ENCODE assay signal across 13 cellular contexts in the genomic region with DNA sequence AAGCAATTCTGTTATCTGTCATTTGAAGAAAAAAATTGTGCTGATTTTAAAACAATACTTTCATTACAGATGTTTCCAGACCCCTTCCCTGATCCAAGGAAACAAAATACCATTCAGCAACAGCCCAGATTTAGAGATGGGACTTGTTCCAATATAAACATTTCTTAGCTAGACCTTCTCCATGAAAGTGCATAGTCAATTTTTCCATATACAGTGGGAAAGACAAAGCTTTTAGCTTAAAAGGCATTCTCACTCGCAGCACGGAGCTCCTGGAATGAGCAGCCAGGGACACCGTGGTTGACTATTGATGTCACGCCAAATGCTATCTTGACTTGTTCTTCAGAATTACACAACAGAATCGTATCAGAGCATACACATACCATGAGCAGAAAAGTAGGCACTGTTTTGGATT. TPM values are rescaled to one million over a fixed set of nuclear protein-coding genes. Genes with fewer than 3 reads are reported as not detected.
DNase-seq lines count a peak whose midpoint lies in the region; TF ChIP-seq lines count a peak whose summit lies in the region.
"Had no signal": no experiment of that assay in that cellular context is flagged by ENCODE, and none has a peak within 500 bp of the region (broad histone marks: within the 10 kb centered on the region; RNA-seq: fewer than 3 reads in every experiment).

No MANE protein-coding gene starts in this region.

- no peak overlapping the region for H3K4me3 Mint-ChIP-seq in nephron progenitor cell
- H3K4me3 Mint-ChIP-seq: activated T-helper 1 cell treated with anti-CD3 and anti-CD28 coated beads, Interleukin-12 subunit alpha, Interleukin-12 subunit beta, Interleukin-2, Interleukin-4 antibody, amounts not matched to agents 30 ng/mL and 10 ng/mL and 1 ng/mL, durations not matched to agents 14 hours and 24 hours and 36 hours; effector memory CD8-positive, alpha-beta T cell; IgD-negative memory B cell had no signal

- H3K9me3 ChIP-seq in stomach smooth muscle (ENCODE audit: control insufficient read depth in 2 of 2, low read length in 2 of 2), result no peaks in the 10 kb centered on the region

- peak overlapping the region; percentile 8 to 43 for H3K9ac ChIP-seq in stomach smooth muscle (ENCODE audit: low read length in 2 of 2)

- peak overlapping the region; percentile 88 for H3K27ac ChIP-seq in stomach smooth muscle (ENCODE audit: low read length)

- no peak for TF ChIP-seq RAD21 in Ishikawa (IDR thresholded peaks at IDR 0.05; ENCODE audit: low read depth)

- peaks cover 0 to 10% of the 10 kb centered on the region in 2 donors for H3K36me3 ChIP-seq in stomach smooth muscle (ENCODE audit: control insufficient read depth in 2 of 2, insufficient read depth in 2 of 2, low read length in 2 of 2)

- H3K4me1 ChIP-seq in stomach smooth muscle (ENCODE audit: control insufficient read depth, insufficient read depth, low read length), result peaks cover 58% of the 10 kb centered on the region

- H3K27me3 Mint-ChIP-seq in nephron progenitor cell (ENCODE audit: low read depth, poor library complexity), result peaks cover 4% of the 10 kb centered on the region

- peak; percentile 49; the same call in 1 of the 2 replicates for TF ChIP-seq EP300 in Ishikawa (IDR thresholded peaks at IDR 0.05; ENCODE audit: borderline replicate concordance)

- no peak for TF ChIP-seq POLR2A in lower leg skin (IDR thresholded peaks at IDR 0.05)

- peaks cover 20% of the 10 kb centered on the region for H3K36me3 Mint-ChIP-seq in nephron progenitor cell (ENCODE audit: low read depth)
- H3K36me3 Mint-ChIP-seq: IgD-negative memory B cell had no signal

- H3K4me1 Mint-ChIP-seq in nephron progenitor cell, result peaks cover 44% of the 10 kb centered on the region
- H3K4me1 Mint-ChIP-seq: IgD-negative memory B cell had no signal

- no peaks in the 10 kb centered on the region for H3K27me3 ChIP-seq in stomach smooth muscle (ENCODE audit: control insufficient read depth in 1 of 2, insufficient read depth in 2 of 2, low read length in 2 of 2)

- H3K4me3 ChIP-seq in cardiac fibroblast (replicated peaks in 1 of 2; ENCODE audit: low read depth in 2 of 2, low read length in 2 of 2) (no peak overlapping the region), stomach smooth muscle (ENCODE audit: low read length in 2 of 2) (peak overlapping the region; percentile 14 to 47), lower leg skin (ENCODE audit: low read depth, poor library complexity, severe bottlenecking) (no peak overlapping the region)

- TF ChIP-seq CTCF in cardiac fibroblast (IDR thresholded peaks at IDR 0.05; ENCODE audit: low read depth, low read length), result no peak
- no peak for TF ChIP-seq CTCF in nephron progenitor cell (IDR thresholded peaks at IDR 0.05)
- TF ChIP-seq CTCF in lower leg skin (IDR thresholded peaks at IDR 0.05), result no peak

- H3K9me3 Mint-ChIP-seq in nephron progenitor cell, result no peaks in the 10 kb centered on the region
- H3K9me3 Mint-ChIP-seq: activated T-helper 1 cell treated with anti-CD3 and anti-CD28 coated beads, Interleukin-12 subunit alpha, Interleukin-12 subunit beta, Interleukin-2, Interleukin-4 antibody, amounts not matched to agents 30 ng/mL and 10 ng/mL and 1 ng/mL, durations not matched to agents 14 hours and 24 hours and 36 hours; effector memory CD8-positive, alpha-beta T cell; IgD-negative memory B cell had no signal

- WGBS in lower leg skin, 2 donors, result 36 to 38% methylated on average over 5 of the region's 5 CpGs

- DNase-seq in cardiac fibroblast (ENCODE audit: low read depth in 2 of 2) (peak; percentile 88 to 94), kidney glomerular epithelial cell (lab: John Stamatoyannopoulos, UW) (peak; percentile 8), nucleus accumbens (lab: John Stamatoyannopoulos, UW) (no peak), nephron progenitor cell (no peak), lower leg skin (ENCODE audit: low spot score in 2 of 2) (no peak)
- no peak for DNase-seq in activated CD4-positive, alpha-beta T cell treated with anti-CD3 and anti-CD28 coated beads for 1 hour
- DNase-seq: effector memory CD8-positive, alpha-beta T cell; NCI-H82; stimulated activated CD4-positive, alpha-beta T cell treated with anti-CD3 and anti-CD28 coated beads, Interleukin-4, amount 100 ng/mL, for 4 hours had no signal

- H3K27ac Mint-ChIP-seq in nephron progenitor cell, result no peak overlapping the region
- H3K27ac Mint-ChIP-seq: activated T-helper 1 cell treated with anti-CD3 and anti-CD28 coated beads, Interleukin-12 subunit alpha, Interleukin-12 subunit beta, Interleukin-2, Interleukin-4 antibody, amounts not matched to agents 30 ng/mL and 10 ng/mL and 1 ng/mL, durations not matched to agents 14 hours and 24 hours and 36 hours; effector memory CD8-positive, alpha-beta T cell; IgD-negative memory B cell had no signal

- intact Hi-C loops in lower leg skin (cut with DNase I; ENCODE audit: low total_unique reads), result no loop called here

TF ChIP-seq in Ishikawa, 13 proteins besides CTCF, POLR2A, EP300 and RAD21:
- TF ChIP-seq TEAD4 (IDR thresholded peaks at IDR 0.05), result no peak; the same call in 1 of the 2 replicates
- TF ChIP-seq YY1 (IDR thresholded peaks at IDR 0.05; ENCODE audit: low read depth), result no peak
- TF ChIP-seq TCF12 (IDR thresholded peaks at IDR 0.05; ENCODE audit: low read depth), result peak; percentile 47
- TF ChIP-seq NFIC (IDR thresholded peaks at IDR 0.05), result peak; percentile 51

RNA-seq across cellular contexts. Expression of a gene that starts 21.5 kb away (rescaled TPM):
- 10 to 100 TPM; 11.0 to 18.7 (median 17.4) TPM for total RNA-seq in lower leg skin
- total RNA-seq: activated T-helper 1 cell treated with anti-CD3 and anti-CD28 coated beads, Interleukin-12 subunit alpha, Interleukin-12 subunit beta, Interleukin-2, Interleukin-4 antibody, amounts not matched to agents 30 ng/mL and 10 ng/mL and 1 ng/mL, durations not matched to agents 14 hours and 24 hours and 36 hours had no signal

Comparison
In these comparisons a context has a peak if more than half of its experiments do, and no peak if none do; other contexts are left out.
1. DNase-seq: peak in cardiac fibroblast (2 of 2) and kidney glomerular epithelial cell (single experiment); none in nucleus accumbens (0 of 56), nephron progenitor cell (single experiment), lower leg skin (0 of 2) and activated CD4-positive, alpha-beta T cell treated with anti-CD3 and anti-CD28 coated beads for 1 hour (single experiment).
2. H3K4me3 ChIP-seq: peak in stomach smooth muscle (2 of 2); none in cardiac fibroblast (0 of 2) and lower leg skin (single experiment).